In genomic region chr6:37979392-37980221, GRCh38 we compare ENCODE assay signal across 19 cellular contexts.
A peak's percentile ranks its signal among the peaks of the same experiment; 100 is the strongest.
DNase-seq lines count a peak whose midpoint lies in the region; ATAC-seq and TF ChIP-seq lines count a peak whose summit lies in the region.
"Had no signal": no experiment of that assay in that cellular context is flagged by ENCODE, and none has a peak within 500 bp of the region (broad histone marks: within the 10 kb centered on the region; RNA-seq: fewer than 3 reads in every experiment).

No MANE protein-coding gene starts in this region.

- peaks cover 58% of the 10 kb centered on the region for H3K4me1 Mint-ChIP-seq in central memory CD8-positive, alpha-beta T cell
- H3K4me1 Mint-ChIP-seq in natural killer cell, result peaks cover 57 to 64% of the 10 kb centered on the region in 2 donors

- intact Hi-C loops in natural killer cell (cut with micrococcal nuclease), result loop anchor here (5.0 kb wide), 1 partner anchor 37 kb away; no protein-coding TSS in a partner anchor

- in situ Hi-C loops in G401 (cut with HindIII; ENCODE audit: low sequenced_read_pairs), result no loop called here

- peak overlapping the region; percentile 48 for H3K27ac Mint-ChIP-seq in central memory CD8-positive, alpha-beta T cell (ENCODE audit: low read depth)
- H3K27ac Mint-ChIP-seq in natural killer cell, result peak overlapping the region; percentile 21 to 53
- H3K27ac Mint-ChIP-seq: activated B cell treated with CpG ODN at 0.5 μM for 24 hours; dendritic cell treated with granulocyte-macrophage colony-stimulating factor and Interleukin-4, amounts not matched to agents 40 ng/mL and 50 ng/mL, for 4 days had no signal

- TF ChIP-seq CTCF in natural killer cell (IDR thresholded peaks at IDR 0.05), result no peak

- H3K9me3 Mint-ChIP-seq in central memory CD8-positive, alpha-beta T cell, result no peaks in the 10 kb centered on the region
- peaks cover 0 to 2% of the 10 kb centered on the region in 2 donors for H3K9me3 Mint-ChIP-seq in natural killer cell

- H3K4me3 Mint-ChIP-seq in central memory CD8-positive, alpha-beta T cell, result no peak overlapping the region
- no peak overlapping the region for H3K4me3 Mint-ChIP-seq in natural killer cell
- H3K4me3 Mint-ChIP-seq: activated B cell treated with CpG ODN at 0.5 μM for 24 hours; dendritic cell treated with granulocyte-macrophage colony-stimulating factor and Interleukin-4, amounts not matched to agents 40 ng/mL and 50 ng/mL, for 4 days; stimulated activated naive CD8-positive, alpha-beta T cell treated with anti-CD3 and anti-CD28 coated beads, Interleukin-15, amount 100 ng/mL, for 72 hours had no signal

- no peaks in the 10 kb centered on the region for H3K36me3 Mint-ChIP-seq in central memory CD8-positive, alpha-beta T cell (ENCODE audit: insufficient read depth)
- H3K36me3 Mint-ChIP-seq in natural killer cell, result no peaks in the 10 kb centered on the region

- H3K27me3 Mint-ChIP-seq in central memory CD8-positive, alpha-beta T cell, result no peaks in the 10 kb centered on the region
- H3K27me3 Mint-ChIP-seq in natural killer cell (ENCODE audit: low read depth in 2 of 2), result no peaks in the 10 kb centered on the region
- H3K27me3 Mint-ChIP-seq: activated B cell treated with CpG ODN at 0.5 μM for 24 hours; dendritic cell treated with granulocyte-macrophage colony-stimulating factor and Interleukin-4, amounts not matched to agents 40 ng/mL and 50 ng/mL, for 4 days; IgD-negative memory B cell; stimulated activated naive CD8-positive, alpha-beta T cell treated with anti-CD3 and anti-CD28 coated beads, Interleukin-15, amount 100 ng/mL, for 72 hours had no signal

- peak; percentile 86 for DNase-seq in DMS79 (lab: John Stamatoyannopoulos, UW)
- DNase-seq in NCI-H2029 (lab: John Stamatoyannopoulos, UW), result peak; percentile 69
- DNase-seq in central memory CD8-positive, alpha-beta T cell (ENCODE audit: low spot score in 2 of 2), result no peak
- DNase-seq in natural killer cell, result no peak
- DNase-seq in G401 (ENCODE audit: low spot score), result no peak
- no peak for DNase-seq in A172 (ENCODE audit: low spot score)
- no peak for DNase-seq in GM19240 (ENCODE audit: insufficient read length, low spot score)
- no peak for DNase-seq in NCI-H524 treated with DMSO at 0.1 percent for 48 hours (lab: John Stamatoyannopoulos, UW)
- DNase-seq: activated B cell treated with CpG ODN at 0.5 μM for 24 hours; activated gamma-delta T cell; BE2C; NCI-H1048; NCI-H510A treated with DMSO at 0.1 percent for 48 hours; PC-3; stimulated activated CD4-positive, alpha-beta T cell treated with anti-CD3 and anti-CD28 coated beads, Interleukin-15, amount 100 ng/mL, for 24 hours; stimulated activated naive CD8-positive, alpha-beta T cell treated with anti-CD3 and anti-CD28 coated beads, Interleukin-15, amount 100 ng/mL, for 72 hours; uterus had no signal

- no peak for ATAC-seq in central memory CD8-positive, alpha-beta T cell (replicated peaks; ENCODE audit: extremely low read depth, poor library complexity, severe bottlenecking)
- ATAC-seq in natural killer cell, result no peak
- ATAC-seq: PC-3; stimulated activated naive CD8-positive, alpha-beta T cell treated with anti-CD3 and anti-CD28 coated beads, Interleukin-15, amount 100 ng/mL, for 72 hours had no signal

Comparison
In these comparisons a context has a peak if more than half of its experiments do, and no peak if none do; other contexts are left out.
1. DNase-seq: peak in DMS79 (single experiment) and NCI-H2029 (single experiment); none in central memory CD8-positive, alpha-beta T cell (0 of 2), natural killer cell (single experiment), G401 (single experiment), A172 (single experiment), GM19240 (single experiment) and NCI-H524 treated with DMSO at 0.1 percent for 48 hours (single experiment).